Comparison of ENCODE assay signal across 8 cellular contexts in genomic region chr18:53567935-53568574, GRCh38.
DNase-seq lines count a peak whose midpoint lies in the region; ATAC-seq and TF ChIP-seq lines count a peak whose summit lies in the region.

No MANE protein-coding gene starts in this region.

- H3K9me3 ChIP-seq in OCI-LY1 (ENCODE audit: low read length), result no peaks in the 10 kb centered on the region
- H3K9me3 ChIP-seq in neural cell (ENCODE audit: low read length), result no peaks in the 10 kb centered on the region

- H3K4me2 ChIP-seq in OCI-LY1 (ENCODE audit: low read length), result no peak overlapping the region
- no peak overlapping the region for H3K4me2 ChIP-seq in neural cell (ENCODE audit: low read length)

- no peaks in the 10 kb centered on the region for H3K79me2 ChIP-seq in OCI-LY1 (ENCODE audit: insufficient read depth, low read length)
- no peaks in the 10 kb centered on the region for H3K79me2 ChIP-seq in neural cell (replicated peaks; ENCODE audit: insufficient read depth, low read length)

- H3F3A ChIP-seq in OCI-LY1 (ENCODE audit: insufficient read depth, low read length), result no peaks in the 10 kb centered on the region; the same call in 1 of the 2 replicates
- H3F3A ChIP-seq in neural cell (ENCODE audit: insufficient read depth, low read length, poor library complexity, severe bottlenecking), result no peaks in the 10 kb centered on the region

- H3K27ac ChIP-seq in OCI-LY1 (ENCODE audit: low read depth, low read length, poor library complexity, severe bottlenecking) (no peak overlapping the region), neural cell (ENCODE audit: low read length) (no peak overlapping the region)

- H3K9ac ChIP-seq in OCI-LY1 (ENCODE audit: low read length), result no peak overlapping the region
- no peak overlapping the region for H3K9ac ChIP-seq in neural cell (ENCODE audit: low read length)

- no peaks in the 10 kb centered on the region for H3K9me2 ChIP-seq in OCI-LY1 (ENCODE audit: low read depth, low read length)
- H3K9me2 ChIP-seq in neural cell (ENCODE audit: insufficient read depth, low read length), result no peaks in the 10 kb centered on the region

- H3K27me3 ChIP-seq in OCI-LY1 (ENCODE audit: insufficient read depth, low read length) (no peaks in the 10 kb centered on the region), neural cell (ENCODE audit: insufficient read depth, low read depth, low read length) (no peaks in the 10 kb centered on the region)

- H3K4me3 ChIP-seq in OCI-LY1 (ENCODE audit: low read depth, low read length, poor library complexity, severe bottlenecking) (no peak overlapping the region), epithelial cell of esophagus (ENCODE audit: low read length) (no peak overlapping the region), neural cell (ENCODE audit: low read length) (no peak overlapping the region)

- no peaks in the 10 kb centered on the region for H3K4me1 ChIP-seq in OCI-LY1 (ENCODE audit: insufficient read depth, low read length, severe bottlenecking)

- no peak for TF ChIP-seq EP300 in neural cell (conservative IDR thresholded peaks at IDR 0.05; ENCODE audit: poor library complexity, severe bottlenecking)

- peak; percentile 72 for TF ChIP-seq RAD21 in neural cell (conservative IDR thresholded peaks at IDR 0.05)

- H4K20me1 ChIP-seq in OCI-LY1 (ENCODE audit: insufficient read depth, low read length) (no peaks in the 10 kb centered on the region), neural cell (ENCODE audit: insufficient read depth) (no peaks in the 10 kb centered on the region)

- H3K36me3 ChIP-seq in OCI-LY1 (ENCODE audit: insufficient read depth, low read length) (no peaks in the 10 kb centered on the region), neural cell (ENCODE audit: insufficient read depth, low read length) (no peaks in the 10 kb centered on the region)

- ATAC-seq in HG02885 (IDR thresholded peaks at IDR 0.05; ENCODE audit: poor library complexity, unreplicated experiment) (peak; percentile 76), HG03469 (IDR thresholded peaks at IDR 0.05; ENCODE audit: unreplicated experiment) (no peak), HG03175 (IDR thresholded peaks at IDR 0.05; ENCODE audit: unreplicated experiment) (no peak)

- DNase-seq in GM10266 (ENCODE audit: extremely low spot score) (peak; percentile 40), epithelial cell of esophagus (ENCODE audit: low read depth) (peak; percentile 35)
- DNase-seq in activated CD8-positive, alpha-beta memory T cell treated with anti-CD3 and anti-CD28 coated beads for 24 hours, result no peak

- H2AFZ ChIP-seq in OCI-LY1 (ENCODE audit: low read length) (no peak overlapping the region), neural cell (ENCODE audit: low read depth, low read length) (no peak overlapping the region)

- TF ChIP-seq CTCF in GM10266 (IDR thresholded peaks at IDR 0.05; ENCODE audit: control insufficient read depth, insufficient read depth, low read depth, missing control alignments) (peak; percentile 67), OCI-LY1 (IDR thresholded peaks at IDR 0.05; ENCODE audit: low read length) (peak; percentile 61), epithelial cell of esophagus (IDR thresholded peaks at IDR 0.05; ENCODE audit: insufficient read depth, low read depth, low read length, missing control alignments) (peak; percentile 64), neural cell (IDR thresholded peaks at IDR 0.05; ENCODE audit: poor library complexity, severe bottlenecking) (peak; percentile 75)

TF ChIP-seq in neural cell, 6 proteins besides CTCF, POLR2A, EP300 and RAD21:
- TF ChIP-seq SMC3 (conservative IDR thresholded peaks at IDR 0.05; ENCODE audit: poor library complexity) (peak; percentile 84), POLR2AphosphoS5 (IDR thresholded peaks at IDR 0.05) (no peak), MXI1 (conservative IDR thresholded peaks at IDR 0.05; ENCODE audit: poor library complexity, severe bottlenecking) (no peak)
- TF ChIP-seq, protein P1, sequence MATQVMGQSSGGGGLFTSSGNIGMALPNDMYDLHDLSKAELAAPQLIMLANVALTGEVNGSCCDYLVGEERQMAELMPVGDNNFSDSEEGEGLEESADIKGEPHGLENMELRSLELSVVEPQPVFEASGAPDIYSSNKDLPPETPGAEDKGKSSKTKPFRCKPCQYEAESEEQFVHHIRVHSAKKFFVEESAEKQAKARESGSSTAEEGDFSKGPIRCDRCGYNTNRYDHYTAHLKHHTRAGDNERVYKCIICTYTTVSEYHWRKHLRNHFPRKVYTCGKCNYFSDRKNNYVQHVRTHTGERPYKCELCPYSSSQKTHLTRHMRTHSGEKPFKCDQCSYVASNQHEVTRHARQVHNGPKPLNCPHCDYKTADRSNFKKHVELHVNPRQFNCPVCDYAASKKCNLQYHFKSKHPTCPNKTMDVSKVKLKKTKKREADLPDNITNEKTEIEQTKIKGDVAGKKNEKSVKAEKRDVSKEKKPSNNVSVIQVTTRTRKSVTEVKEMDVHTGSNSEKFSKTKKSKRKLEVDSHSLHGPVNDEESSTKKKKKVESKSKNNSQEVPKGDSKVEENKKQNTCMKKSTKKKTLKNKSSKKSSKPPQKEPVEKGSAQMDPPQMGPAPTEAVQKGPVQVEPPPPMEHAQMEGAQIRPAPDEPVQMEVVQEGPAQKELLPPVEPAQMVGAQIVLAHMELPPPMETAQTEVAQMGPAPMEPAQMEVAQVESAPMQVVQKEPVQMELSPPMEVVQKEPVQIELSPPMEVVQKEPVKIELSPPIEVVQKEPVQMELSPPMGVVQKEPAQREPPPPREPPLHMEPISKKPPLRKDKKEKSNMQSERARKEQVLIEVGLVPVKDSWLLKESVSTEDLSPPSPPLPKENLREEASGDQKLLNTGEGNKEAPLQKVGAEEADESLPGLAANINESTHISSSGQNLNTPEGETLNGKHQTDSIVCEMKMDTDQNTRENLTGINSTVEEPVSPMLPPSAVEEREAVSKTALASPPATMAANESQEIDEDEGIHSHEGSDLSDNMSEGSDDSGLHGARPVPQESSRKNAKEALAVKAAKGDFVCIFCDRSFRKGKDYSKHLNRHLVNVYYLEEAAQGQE (IDR thresholded peaks at IDR 0.05; ENCODE audit: borderline replicate concordance), result no peak
